In the genomic region with DNA sequence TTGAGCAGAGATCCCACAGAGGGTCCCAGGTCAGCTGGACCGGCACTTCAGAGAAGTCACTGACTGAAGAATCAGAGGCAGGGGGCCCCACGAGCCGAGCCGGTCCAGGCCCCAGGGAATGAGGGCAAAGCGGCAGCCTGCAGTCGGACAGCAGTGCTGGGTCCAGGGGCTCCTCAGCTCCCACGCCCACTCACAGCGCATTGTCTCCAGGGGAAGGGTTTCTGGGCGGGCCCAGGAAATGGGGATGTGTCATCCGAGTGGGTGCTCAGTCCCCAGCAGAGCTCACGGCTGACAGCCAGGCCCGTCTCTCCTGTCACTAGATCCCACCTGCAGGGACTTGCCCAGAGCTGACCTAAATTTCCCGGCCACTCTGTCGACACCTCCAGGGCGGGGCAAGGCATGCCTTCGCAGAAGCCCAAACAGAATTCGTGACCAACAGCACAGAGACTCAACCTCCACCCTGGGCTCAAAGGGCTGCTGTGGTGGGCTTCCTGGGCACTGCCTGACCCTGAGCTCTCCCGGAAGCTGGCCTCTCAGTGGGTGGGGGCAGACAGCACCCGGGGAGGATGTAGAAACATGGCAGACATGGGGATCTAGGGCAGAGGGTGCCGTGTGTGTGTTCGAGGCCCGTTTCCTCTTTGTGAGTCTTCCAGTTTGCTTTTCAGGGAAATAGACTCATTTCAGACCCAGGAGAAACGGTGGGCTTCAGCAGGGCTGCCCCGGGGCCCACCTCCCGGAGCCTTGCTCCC, we compare ENCODE assay signal across 8 cellular contexts. TPM values are rescaled to one million over a fixed set of nuclear protein-coding genes. Genes with fewer than 3 reads are reported as not detected.
DNase-seq lines count a peak whose midpoint lies in the region; ATAC-seq and TF ChIP-seq lines count a peak whose summit lies in the region.

No MANE protein-coding gene starts in this region.

- H3K36me3 ChIP-seq in stomach (no peaks in the 10 kb centered on the region), ovary (no peaks in the 10 kb centered on the region)

- H3K9me3 ChIP-seq in stomach (no peaks in the 10 kb centered on the region), ovary (no peaks in the 10 kb centered on the region)

- TF ChIP-seq POLR2A in stomach (IDR thresholded peaks at IDR 0.05) = no peak
- no peak for TF ChIP-seq POLR2A in ovary (IDR thresholded peaks at IDR 0.05)

- peaks cover 14 to 40% (median 23%) of the 10 kb centered on the region in 4 donors for H3K4me1 ChIP-seq in stomach
- H3K4me1 ChIP-seq in ovary (ENCODE audit: insufficient read depth) = peaks cover 2% of the 10 kb centered on the region

- WGBS in stomach, 5 donors = 72 to 83% (median 77%) methylated on average over 16 to 25 of the region's 25 CpGs
- 82 to 93% (median 88%) methylated on average over 25 of the region's 25 CpGs for WGBS in ovary, 3 donors

- TF ChIP-seq EP300 in stomach (IDR thresholded peaks at IDR 0.05) = no peak
- no peak for TF ChIP-seq EP300 in ovary (IDR thresholded peaks at IDR 0.05)

- intact Hi-C loops in Right ventricle myocardium superior (cut with DNase I) (no loop called here), cardiac septum (cut with DNase I) (no loop called here), stomach (cut with DNase I; ENCODE audit: low total_unique reads) (no loop called here), ovary (cut with DNase I) (no loop called here)

- H3K4me3 ChIP-seq in stomach = no peak overlapping the region
- H3K4me3 ChIP-seq in ovary = no peak overlapping the region

- no peaks in the 10 kb centered on the region for H3K27me3 ChIP-seq in stomach
- H3K27me3 ChIP-seq in ovary = no peaks in the 10 kb centered on the region

- ATAC-seq in Right ventricle myocardium superior (ENCODE audit: poor library complexity) = no peak
- ATAC-seq in GM21786 (IDR thresholded peaks at IDR 0.05; ENCODE audit: unreplicated experiment) = no peak
- no peak for ATAC-seq in HG03175 (IDR thresholded peaks at IDR 0.05; ENCODE audit: unreplicated experiment)

- DNase-seq in Right ventricle myocardium superior (peak; percentile 46), cardiac septum (ENCODE audit: low spot score) (no peak), islet precursor cell (peak; percentile 82), stomach (no peak), ovary (no peak)
- peak; percentile 56 for DNase-seq in activated T-cell treated with anti-CD3 and anti-CD28 coated beads, Interleukin-2, amount 50 U/mL, for 1 hour

- no peak for TF ChIP-seq CTCF in stomach (IDR thresholded peaks at IDR 0.05)
- no peak for TF ChIP-seq CTCF in ovary (IDR thresholded peaks at IDR 0.05)

- peak overlapping the region in 4 of 5 donors; percentile 41 to 77 (median 69) for H3K27ac ChIP-seq in stomach
- H3K27ac ChIP-seq in ovary = no peak overlapping the region

RNA-seq across cellular contexts. Expression of a gene that starts 42.1 kb away (rescaled TPM):
- 6.1 TPM for total RNA-seq in Right ventricle myocardium superior
- 8.4 TPM for total RNA-seq in cardiac septum
- 10 to 100 TPM in 3 of 5 donors, 1 to 10 TPM in 2; 5.8 to 34.6 (median 20.7) TPM for total RNA-seq in stomach
- polyA plus RNA-seq in stomach = 1 to 10 TPM; 3.8 to 6.4 (median 6.2) TPM
- 10 to 100 TPM; 12.6 to 22.0 (median 18.2) TPM for total RNA-seq in ovary
- 10 to 100 TPM in 1 of 2 donors, 1 to 10 TPM in 1; 6.4 to 10.1 TPM for polyA plus RNA-seq in ovary

Comparison
In these comparisons a context has a peak if more than half of its experiments do, and no peak if none do; other contexts are left out.
1. DNase-seq: peak in Right ventricle myocardium superior (single experiment), activated T-cell treated with anti-CD3 and anti-CD28 coated beads, Interleukin-2, amount 50 U/mL, for 1 hour (single experiment) and islet precursor cell (single experiment); none in cardiac septum (single experiment), stomach (single experiment) and ovary (0 of 5).
2. H3K27ac ChIP-seq: peak in stomach (4 of 5); none in ovary (0 of 2).